Comparison of ENCODE assay signal across 1 cellular context in the genomic region with DNA sequence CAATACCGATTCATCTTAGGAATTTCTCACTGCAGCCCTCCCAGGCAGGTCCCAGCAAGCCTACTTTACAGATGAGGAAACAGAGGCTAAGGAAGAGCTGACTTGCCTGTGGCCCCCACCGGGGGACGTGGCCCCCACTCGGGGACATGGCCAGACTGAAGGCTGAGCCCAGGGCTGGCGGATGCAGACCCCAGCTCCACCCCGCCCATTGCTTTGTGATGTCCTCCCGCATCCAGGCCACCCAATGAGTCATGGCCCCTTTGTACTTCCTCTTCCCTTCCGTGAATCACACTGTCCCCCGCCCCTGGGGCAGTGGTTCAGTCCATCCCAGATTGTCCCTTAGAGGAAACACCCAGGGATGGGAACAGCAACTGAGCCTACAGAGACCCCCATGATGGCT.
TF ChIP-seq lines count a peak whose summit lies in the region.

No MANE protein-coding gene starts in this region.

TF ChIP-seq in K562, 482 proteins besides CTCF, POLR2A, EP300 and RAD21 (continued from another document and continues in another):
- TF ChIP-seq BMI1 (IDR thresholded peaks at IDR 0.05; ENCODE audit: low read length) (no peak), FOXK2 (conservative IDR thresholded peaks at IDR 0.05 in 1 of 2, IDR thresholded peaks at IDR 0.05 in 1 of 2; ENCODE audit: low read depth in 2 of 2) (peak in 1 of 2 experiments; percentile 95; a peak in 2 of 4 replicates), RHOXF2B (CRISPR knock-in tag; conservative IDR thresholded peaks at IDR 0.05) (no peak), GABPA (tag; conservative IDR thresholded peaks at IDR 0.05; ENCODE audit: low read depth) (0 out of 2 replicates have a peak, but pooled peaks have one; percentile 35), MXI1 (IDR thresholded peaks at IDR 0.05; ENCODE audit: low read depth, low read length) (no peak), JUND (IDR thresholded peaks at IDR 0.05; ENCODE audit: borderline replicate concordance, low read depth, low read length) (peak; percentile 94), JUND (tag; IDR thresholded peaks at IDR 0.05; ENCODE audit: borderline replicate concordance, low read depth, low read length) (peak; percentile 81; the same call in 2 of the 3 replicates), MBD2 (IDR thresholded peaks at IDR 0.05; ENCODE audit: borderline replicate concordance, low read depth) (0 out of 2 replicates have a peak, but pooled peaks have one; percentile 51), MYNN (IDR thresholded peaks at IDR 0.05) (no peak), MYNN (CRISPR knock-in tag; IDR thresholded peaks at IDR 0.05) (no peak), SMARCA4 (IDR thresholded peaks at IDR 0.05) (peak; percentile 39; the same call in 1 of the 2 replicates), ATF7 (IDR thresholded peaks at IDR 0.05) (peak; percentile 90), STAT5B (CRISPR knock-in tag; IDR thresholded peaks at IDR 0.05) (no peak), CTBP1 (IDR thresholded peaks at IDR 0.05; ENCODE audit: borderline replicate concordance) (peak; percentile 30; the same call in 1 of the 2 replicates), BHLHE40 (IDR thresholded peaks at IDR 0.05; ENCODE audit: low read length) (peak; percentile 68), TCF7L2 (IDR thresholded peaks at IDR 0.05; ENCODE audit: low read depth, low read length) (peak; percentile 81), PHF20 (IDR thresholded peaks at IDR 0.05; ENCODE audit: partially characterized antibody) (peak; percentile 35), ETV6 (IDR thresholded peaks at IDR 0.05; ENCODE audit: borderline replicate concordance in 1 of 2, low read depth in 2 of 2, low read length in 1 of 2) (peak in 1 of 2 experiments; percentile 26; a peak in 1 of 4 replicates), ETV6 (CRISPR knock-in tag; IDR thresholded peaks at IDR 0.05; ENCODE audit: borderline replicate concordance) (no peak), ZBTB7A (IDR thresholded peaks at IDR 0.05; ENCODE audit: borderline replicate concordance, control insufficient read depth, low read depth, low read length) (peak; percentile 64; the same call in 1 of the 2 replicates)
- TF ChIP-seq, protein P1, sequence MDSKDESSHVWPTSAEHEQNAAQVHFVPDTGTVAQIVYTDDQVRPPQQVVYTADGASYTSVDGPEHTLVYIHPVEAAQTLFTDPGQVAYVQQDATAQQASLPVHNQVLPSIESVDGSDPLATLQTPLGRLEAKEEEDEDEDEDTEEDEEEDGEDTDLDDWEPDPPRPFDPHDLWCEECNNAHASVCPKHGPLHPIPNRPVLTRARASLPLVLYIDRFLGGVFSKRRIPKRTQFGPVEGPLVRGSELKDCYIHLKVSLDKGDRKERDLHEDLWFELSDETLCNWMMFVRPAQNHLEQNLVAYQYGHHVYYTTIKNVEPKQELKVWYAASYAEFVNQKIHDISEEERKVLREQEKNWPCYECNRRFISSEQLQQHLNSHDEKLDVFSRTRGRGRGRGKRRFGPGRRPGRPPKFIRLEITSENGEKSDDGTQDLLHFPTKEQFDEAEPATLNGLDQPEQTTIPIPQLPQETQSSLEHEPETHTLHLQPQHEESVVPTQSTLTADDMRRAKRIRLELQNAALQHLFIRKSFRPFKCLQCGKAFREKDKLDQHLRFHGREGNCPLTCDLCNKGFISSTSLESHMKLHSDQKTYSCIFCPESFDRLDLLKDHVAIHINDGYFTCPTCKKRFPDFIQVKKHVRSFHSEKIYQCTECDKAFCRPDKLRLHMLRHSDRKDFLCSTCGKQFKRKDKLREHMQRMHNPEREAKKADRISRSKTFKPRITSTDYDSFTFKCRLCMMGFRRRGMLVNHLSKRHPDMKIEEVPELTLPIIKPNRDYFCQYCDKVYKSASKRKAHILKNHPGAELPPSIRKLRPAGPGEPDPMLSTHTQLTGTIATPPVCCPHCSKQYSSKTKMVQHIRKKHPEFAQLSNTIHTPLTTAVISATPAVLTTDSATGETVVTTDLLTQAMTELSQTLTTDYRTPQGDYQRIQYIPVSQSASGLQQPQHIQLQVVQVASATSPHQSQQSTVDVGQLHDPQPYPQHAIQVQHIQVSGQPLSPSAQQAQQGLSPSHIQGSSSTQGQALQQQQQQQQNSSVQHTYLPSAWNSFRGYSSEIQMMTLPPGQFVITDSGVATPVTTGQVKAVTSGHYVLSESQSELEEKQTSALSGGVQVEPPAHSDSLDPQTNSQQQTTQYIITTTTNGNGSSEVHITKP (IDR thresholded peaks at IDR 0.05; ENCODE audit: partially characterized antibody), result peak; percentile 99
- TF ChIP-seq, protein P2, sequence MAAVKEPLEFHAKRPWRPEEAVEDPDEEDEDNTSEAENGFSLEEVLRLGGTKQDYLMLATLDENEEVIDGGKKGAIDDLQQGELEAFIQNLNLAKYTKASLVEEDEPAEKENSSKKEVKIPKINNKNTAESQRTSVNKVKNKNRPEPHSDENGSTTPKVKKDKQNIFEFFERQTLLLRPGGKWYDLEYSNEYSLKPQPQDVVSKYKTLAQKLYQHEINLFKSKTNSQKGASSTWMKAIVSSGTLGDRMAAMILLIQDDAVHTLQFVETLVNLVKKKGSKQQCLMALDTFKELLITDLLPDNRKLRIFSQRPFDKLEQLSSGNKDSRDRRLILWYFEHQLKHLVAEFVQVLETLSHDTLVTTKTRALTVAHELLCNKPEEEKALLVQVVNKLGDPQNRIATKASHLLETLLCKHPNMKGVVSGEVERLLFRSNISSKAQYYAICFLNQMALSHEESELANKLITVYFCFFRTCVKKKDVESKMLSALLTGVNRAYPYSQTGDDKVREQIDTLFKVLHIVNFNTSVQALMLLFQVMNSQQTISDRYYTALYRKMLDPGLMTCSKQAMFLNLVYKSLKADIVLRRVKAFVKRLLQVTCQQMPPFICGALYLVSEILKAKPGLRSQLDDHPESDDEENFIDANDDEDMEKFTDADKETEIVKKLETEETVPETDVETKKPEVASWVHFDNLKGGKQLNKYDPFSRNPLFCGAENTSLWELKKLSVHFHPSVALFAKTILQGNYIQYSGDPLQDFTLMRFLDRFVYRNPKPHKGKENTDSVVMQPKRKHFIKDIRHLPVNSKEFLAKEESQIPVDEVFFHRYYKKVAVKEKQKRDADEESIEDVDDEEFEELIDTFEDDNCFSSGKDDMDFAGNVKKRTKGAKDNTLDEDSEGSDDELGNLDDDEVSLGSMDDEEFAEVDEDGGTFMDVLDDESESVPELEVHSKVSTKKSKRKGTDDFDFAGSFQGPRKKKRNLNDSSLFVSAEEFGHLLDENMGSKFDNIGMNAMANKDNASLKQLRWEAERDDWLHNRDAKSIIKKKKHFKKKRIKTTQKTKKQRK (IDR thresholded peaks at IDR 0.05; ENCODE audit: borderline replicate concordance, low read depth, low read length), result no peak
- TF ChIP-seq, protein P3, sequence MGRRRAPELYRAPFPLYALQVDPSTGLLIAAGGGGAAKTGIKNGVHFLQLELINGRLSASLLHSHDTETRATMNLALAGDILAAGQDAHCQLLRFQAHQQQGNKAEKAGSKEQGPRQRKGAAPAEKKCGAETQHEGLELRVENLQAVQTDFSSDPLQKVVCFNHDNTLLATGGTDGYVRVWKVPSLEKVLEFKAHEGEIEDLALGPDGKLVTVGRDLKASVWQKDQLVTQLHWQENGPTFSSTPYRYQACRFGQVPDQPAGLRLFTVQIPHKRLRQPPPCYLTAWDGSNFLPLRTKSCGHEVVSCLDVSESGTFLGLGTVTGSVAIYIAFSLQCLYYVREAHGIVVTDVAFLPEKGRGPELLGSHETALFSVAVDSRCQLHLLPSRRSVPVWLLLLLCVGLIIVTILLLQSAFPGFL (CRISPR knock-in tag; IDR thresholded peaks at IDR 0.05), result no peak
- TF ChIP-seq, protein P4, sequence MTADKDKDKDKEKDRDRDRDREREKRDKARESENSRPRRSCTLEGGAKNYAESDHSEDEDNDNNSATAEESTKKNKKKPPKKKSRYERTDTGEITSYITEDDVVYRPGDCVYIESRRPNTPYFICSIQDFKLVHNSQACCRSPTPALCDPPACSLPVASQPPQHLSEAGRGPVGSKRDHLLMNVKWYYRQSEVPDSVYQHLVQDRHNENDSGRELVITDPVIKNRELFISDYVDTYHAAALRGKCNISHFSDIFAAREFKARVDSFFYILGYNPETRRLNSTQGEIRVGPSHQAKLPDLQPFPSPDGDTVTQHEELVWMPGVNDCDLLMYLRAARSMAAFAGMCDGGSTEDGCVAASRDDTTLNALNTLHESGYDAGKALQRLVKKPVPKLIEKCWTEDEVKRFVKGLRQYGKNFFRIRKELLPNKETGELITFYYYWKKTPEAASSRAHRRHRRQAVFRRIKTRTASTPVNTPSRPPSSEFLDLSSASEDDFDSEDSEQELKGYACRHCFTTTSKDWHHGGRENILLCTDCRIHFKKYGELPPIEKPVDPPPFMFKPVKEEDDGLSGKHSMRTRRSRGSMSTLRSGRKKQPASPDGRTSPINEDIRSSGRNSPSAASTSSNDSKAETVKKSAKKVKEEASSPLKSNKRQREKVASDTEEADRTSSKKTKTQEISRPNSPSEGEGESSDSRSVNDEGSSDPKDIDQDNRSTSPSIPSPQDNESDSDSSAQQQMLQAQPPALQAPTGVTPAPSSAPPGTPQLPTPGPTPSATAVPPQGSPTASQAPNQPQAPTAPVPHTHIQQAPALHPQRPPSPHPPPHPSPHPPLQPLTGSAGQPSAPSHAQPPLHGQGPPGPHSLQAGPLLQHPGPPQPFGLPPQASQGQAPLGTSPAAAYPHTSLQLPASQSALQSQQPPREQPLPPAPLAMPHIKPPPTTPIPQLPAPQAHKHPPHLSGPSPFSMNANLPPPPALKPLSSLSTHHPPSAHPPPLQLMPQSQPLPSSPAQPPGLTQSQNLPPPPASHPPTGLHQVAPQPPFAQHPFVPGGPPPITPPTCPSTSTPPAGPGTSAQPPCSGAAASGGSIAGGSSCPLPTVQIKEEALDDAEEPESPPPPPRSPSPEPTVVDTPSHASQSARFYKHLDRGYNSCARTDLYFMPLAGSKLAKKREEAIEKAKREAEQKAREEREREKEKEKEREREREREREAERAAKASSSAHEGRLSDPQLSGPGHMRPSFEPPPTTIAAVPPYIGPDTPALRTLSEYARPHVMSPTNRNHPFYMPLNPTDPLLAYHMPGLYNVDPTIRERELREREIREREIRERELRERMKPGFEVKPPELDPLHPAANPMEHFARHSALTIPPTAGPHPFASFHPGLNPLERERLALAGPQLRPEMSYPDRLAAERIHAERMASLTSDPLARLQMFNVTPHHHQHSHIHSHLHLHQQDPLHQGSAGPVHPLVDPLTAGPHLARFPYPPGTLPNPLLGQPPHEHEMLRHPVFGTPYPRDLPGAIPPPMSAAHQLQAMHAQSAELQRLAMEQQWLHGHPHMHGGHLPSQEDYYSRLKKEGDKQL (CRISPR knock-in tag; IDR thresholded peaks at IDR 0.05; ENCODE audit: borderline replicate concordance), result no peak
- TF ChIP-seq, protein P5, sequence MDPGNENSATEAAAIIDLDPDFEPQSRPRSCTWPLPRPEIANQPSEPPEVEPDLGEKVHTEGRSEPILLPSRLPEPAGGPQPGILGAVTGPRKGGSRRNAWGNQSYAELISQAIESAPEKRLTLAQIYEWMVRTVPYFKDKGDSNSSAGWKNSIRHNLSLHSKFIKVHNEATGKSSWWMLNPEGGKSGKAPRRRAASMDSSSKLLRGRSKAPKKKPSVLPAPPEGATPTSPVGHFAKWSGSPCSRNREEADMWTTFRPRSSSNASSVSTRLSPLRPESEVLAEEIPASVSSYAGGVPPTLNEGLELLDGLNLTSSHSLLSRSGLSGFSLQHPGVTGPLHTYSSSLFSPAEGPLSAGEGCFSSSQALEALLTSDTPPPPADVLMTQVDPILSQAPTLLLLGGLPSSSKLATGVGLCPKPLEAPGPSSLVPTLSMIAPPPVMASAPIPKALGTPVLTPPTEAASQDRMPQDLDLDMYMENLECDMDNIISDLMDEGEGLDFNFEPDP (CRISPR knock-in tag; IDR thresholded peaks at IDR 0.05), result no peak
- TF ChIP-seq, protein P6, sequence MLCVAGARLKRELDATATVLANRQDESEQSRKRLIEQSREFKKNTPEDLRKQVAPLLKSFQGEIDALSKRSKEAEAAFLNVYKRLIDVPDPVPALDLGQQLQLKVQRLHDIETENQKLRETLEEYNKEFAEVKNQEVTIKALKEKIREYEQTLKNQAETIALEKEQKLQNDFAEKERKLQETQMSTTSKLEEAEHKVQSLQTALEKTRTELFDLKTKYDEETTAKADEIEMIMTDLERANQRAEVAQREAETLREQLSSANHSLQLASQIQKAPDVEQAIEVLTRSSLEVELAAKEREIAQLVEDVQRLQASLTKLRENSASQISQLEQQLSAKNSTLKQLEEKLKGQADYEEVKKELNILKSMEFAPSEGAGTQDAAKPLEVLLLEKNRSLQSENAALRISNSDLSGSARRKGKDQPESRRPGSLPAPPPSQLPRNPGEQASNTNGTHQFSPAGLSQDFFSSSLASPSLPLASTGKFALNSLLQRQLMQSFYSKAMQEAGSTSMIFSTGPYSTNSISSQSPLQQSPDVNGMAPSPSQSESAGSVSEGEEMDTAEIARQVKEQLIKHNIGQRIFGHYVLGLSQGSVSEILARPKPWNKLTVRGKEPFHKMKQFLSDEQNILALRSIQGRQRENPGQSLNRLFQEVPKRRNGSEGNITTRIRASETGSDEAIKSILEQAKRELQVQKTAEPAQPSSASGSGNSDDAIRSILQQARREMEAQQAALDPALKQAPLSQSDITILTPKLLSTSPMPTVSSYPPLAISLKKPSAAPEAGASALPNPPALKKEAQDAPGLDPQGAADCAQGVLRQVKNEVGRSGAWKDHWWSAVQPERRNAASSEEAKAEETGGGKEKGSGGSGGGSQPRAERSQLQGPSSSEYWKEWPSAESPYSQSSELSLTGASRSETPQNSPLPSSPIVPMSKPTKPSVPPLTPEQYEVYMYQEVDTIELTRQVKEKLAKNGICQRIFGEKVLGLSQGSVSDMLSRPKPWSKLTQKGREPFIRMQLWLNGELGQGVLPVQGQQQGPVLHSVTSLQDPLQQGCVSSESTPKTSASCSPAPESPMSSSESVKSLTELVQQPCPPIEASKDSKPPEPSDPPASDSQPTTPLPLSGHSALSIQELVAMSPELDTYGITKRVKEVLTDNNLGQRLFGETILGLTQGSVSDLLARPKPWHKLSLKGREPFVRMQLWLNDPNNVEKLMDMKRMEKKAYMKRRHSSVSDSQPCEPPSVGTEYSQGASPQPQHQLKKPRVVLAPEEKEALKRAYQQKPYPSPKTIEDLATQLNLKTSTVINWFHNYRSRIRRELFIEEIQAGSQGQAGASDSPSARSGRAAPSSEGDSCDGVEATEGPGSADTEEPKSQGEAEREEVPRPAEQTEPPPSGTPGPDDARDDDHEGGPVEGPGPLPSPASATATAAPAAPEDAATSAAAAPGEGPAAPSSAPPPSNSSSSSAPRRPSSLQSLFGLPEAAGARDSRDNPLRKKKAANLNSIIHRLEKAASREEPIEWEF (CRISPR knock-in tag; IDR thresholded peaks at IDR 0.05), result no peak
- TF ChIP-seq, protein P7, sequence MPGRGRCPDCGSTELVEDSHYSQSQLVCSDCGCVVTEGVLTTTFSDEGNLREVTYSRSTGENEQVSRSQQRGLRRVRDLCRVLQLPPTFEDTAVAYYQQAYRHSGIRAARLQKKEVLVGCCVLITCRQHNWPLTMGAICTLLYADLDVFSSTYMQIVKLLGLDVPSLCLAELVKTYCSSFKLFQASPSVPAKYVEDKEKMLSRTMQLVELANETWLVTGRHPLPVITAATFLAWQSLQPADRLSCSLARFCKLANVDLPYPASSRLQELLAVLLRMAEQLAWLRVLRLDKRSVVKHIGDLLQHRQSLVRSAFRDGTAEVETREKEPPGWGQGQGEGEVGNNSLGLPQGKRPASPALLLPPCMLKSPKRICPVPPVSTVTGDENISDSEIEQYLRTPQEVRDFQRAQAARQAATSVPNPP (IDR thresholded peaks at IDR 0.05; ENCODE audit: borderline replicate concordance, insufficient read depth, insufficient read length), result no peak
- TF ChIP-seq, protein P8, sequence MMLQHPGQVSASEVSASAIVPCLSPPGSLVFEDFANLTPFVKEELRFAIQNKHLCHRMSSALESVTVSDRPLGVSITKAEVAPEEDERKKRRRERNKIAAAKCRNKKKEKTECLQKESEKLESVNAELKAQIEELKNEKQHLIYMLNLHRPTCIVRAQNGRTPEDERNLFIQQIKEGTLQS (IDR thresholded peaks at IDR 0.05), result peak; percentile 87
- TF ChIP-seq, protein P8 (CRISPR knock-in tag; conservative IDR thresholded peaks at IDR 0.05), result 0 out of 2 replicates have a peak, but pooled peaks have one; percentile 19
